11 cellular contexts compared by ENCODE assay signal in the genomic region with DNA sequence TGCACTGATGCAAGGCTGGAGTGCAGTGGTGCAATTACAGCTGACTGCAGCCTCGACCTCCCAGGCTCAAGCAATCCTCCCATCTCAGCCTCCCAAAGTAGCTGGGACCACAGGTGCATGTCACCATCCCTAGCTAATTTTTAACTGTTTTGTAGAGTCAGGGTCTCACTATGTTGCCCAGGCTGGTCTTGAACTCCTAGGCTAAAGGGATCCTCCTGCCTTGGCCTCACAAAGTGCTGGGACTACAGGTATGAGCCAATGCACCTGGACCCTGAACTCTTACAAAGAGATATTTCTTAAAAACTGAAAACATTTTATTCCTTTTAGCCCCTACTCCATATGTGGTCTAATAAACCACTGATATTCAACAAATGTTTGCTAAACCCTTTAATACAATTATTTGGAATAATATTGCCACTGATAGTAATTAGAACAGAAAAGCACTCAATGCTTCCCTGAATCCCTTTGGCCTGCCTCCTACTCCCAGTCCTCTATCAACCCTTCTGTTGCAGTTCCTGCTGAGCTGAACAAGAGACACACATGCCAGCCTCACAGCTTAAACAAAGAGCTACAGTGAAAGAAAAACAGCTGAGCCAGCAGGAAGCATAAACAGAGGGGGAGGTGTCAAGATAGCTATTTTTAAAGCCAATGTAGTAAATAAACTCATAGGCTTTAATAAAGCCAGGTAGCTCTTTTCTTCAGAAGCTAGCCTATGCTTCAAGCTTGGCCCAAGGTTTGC. TPM values are rescaled to one million over a fixed set of nuclear protein-coding genes. Genes with fewer than 3 reads are reported as not detected.
A peak's percentile ranks its signal among the peaks of the same experiment; 100 is the strongest.
DNase-seq lines count a peak whose midpoint lies in the region; ATAC-seq, FAIRE-seq and TF ChIP-seq lines count a peak whose summit lies in the region.
"Had no signal": no experiment of that assay in that cellular context is flagged by ENCODE, and none has a peak within 500 bp of the region (broad histone marks: within the 10 kb centered on the region; RNA-seq: fewer than 3 reads in every experiment).

No MANE protein-coding gene starts in this region.

- no peaks in the 10 kb centered on the region for H3K36me3 ChIP-seq in H7 (replicated peaks; ENCODE audit: control insufficient read depth, insufficient read depth, low read length)
- no peaks in the 10 kb centered on the region for H3K36me3 ChIP-seq in pancreas
- no peaks in the 10 kb centered on the region for H3K36me3 ChIP-seq in Peyer's patch
- H3K36me3 ChIP-seq: vagina had no signal

- intact Hi-C loops in pancreas (cut with DNase I) = no loop called here

- H3K27me3 Mint-ChIP-seq in activated naive CD8-positive, alpha-beta T cell treated with anti-CD3 and anti-CD28 coated beads, Interleukin-2, amount 50 U/mL, for 24 hours = peaks cover 18% of the 10 kb centered on the region
- H3K27me3 Mint-ChIP-seq: activated CD8-positive, alpha-beta memory T cell treated with anti-CD3 and anti-CD28 coated beads, Interleukin-2, amount 10 ng/mL, durations not matched to agents 7 days and 5 days had no signal

- H3K27ac Mint-ChIP-seq in activated naive CD8-positive, alpha-beta T cell treated with anti-CD3 and anti-CD28 coated beads, Interleukin-2, amount 50 U/mL, for 24 hours = no peak overlapping the region
- H3K27ac Mint-ChIP-seq: activated CD8-positive, alpha-beta memory T cell treated with anti-CD3 and anti-CD28 coated beads, Interleukin-2, amount 10 ng/mL, durations not matched to agents 7 days and 5 days had no signal

- TF ChIP-seq CTCF in pancreas (IDR thresholded peaks at IDR 0.05) = no peak
- TF ChIP-seq CTCF in D721Med (IDR thresholded peaks at IDR 0.05; ENCODE audit: insufficient read depth, missing control alignments) = no peak
- TF ChIP-seq CTCF in Peyer's patch (IDR thresholded peaks at IDR 0.05) = no peak

- no peak for TF ChIP-seq POLR2A in Peyer's patch (IDR thresholded peaks at IDR 0.05)

- peak; percentile 52 for DNase-seq in H7
- peak; percentile 87 for DNase-seq in NCI-H2227 treated with DMSO at 0.1 percent for 48 hours (lab: John Stamatoyannopoulos, UW)
- peak; percentile 85 for DNase-seq in foreskin melanocyte
- DNase-seq in pancreas = peak in 2 of 6 donors; percentile 13 to 23
- DNase-seq in middle frontal gyrus (ENCODE audit: extremely low spot score, low spot score) = no peak
- no peak for DNase-seq in D721Med (ENCODE audit: insufficient read length, low spot score)
- no peak for DNase-seq in Peyer's patch
- no peak for DNase-seq in activated naive CD8-positive, alpha-beta T cell treated with anti-CD3 and anti-CD28 coated beads, Interleukin-2, amount 50 U/mL, for 24 hours
- DNase-seq: activated CD8-positive, alpha-beta memory T cell treated with anti-CD3 and anti-CD28 coated beads, Interleukin-2, amount 10 ng/mL, durations not matched to agents 7 days and 5 days had no signal

- FAIRE-seq in pancreas (lab: Jason Lieb, UNC) (no peak), D721Med (lab: Jason Lieb, UNC) (no peak)

- H3K9me3 ChIP-seq in pancreas = no peaks in the 10 kb centered on the region
- H3K9me3 ChIP-seq in Peyer's patch = no peaks in the 10 kb centered on the region
- H3K9me3 ChIP-seq: vagina had no signal

- peaks cover 2% of the 10 kb centered on the region for H3K4me1 Mint-ChIP-seq in activated naive CD8-positive, alpha-beta T cell treated with anti-CD3 and anti-CD28 coated beads, Interleukin-2, amount 50 U/mL, for 24 hours
- H3K4me1 Mint-ChIP-seq: activated CD8-positive, alpha-beta memory T cell treated with anti-CD3 and anti-CD28 coated beads, Interleukin-2, amount 10 ng/mL, durations not matched to agents 7 days and 5 days had no signal

- H3K4me1 ChIP-seq in pancreas = no peaks in the 10 kb centered on the region
- H3K4me1 ChIP-seq in Peyer's patch = no peaks in the 10 kb centered on the region
- H3K4me1 ChIP-seq: vagina had no signal

- H3K27me3 ChIP-seq in H7 (ENCODE audit: control insufficient read depth, insufficient read depth, low read length) (peaks cover 22% of the 10 kb centered on the region; the same call in 1 of the 2 replicates), pancreas (no peaks in the 10 kb centered on the region), Peyer's patch (no peaks in the 10 kb centered on the region)
- H3K27me3 ChIP-seq: vagina had no signal

- peak overlapping the region in 1 of 4 donors; percentile 22 for H3K27ac ChIP-seq in pancreas
- H3K27ac ChIP-seq in Peyer's patch = no peak overlapping the region
- H3K27ac ChIP-seq: vagina had no signal

- no peak overlapping the region for H3K4me3 Mint-ChIP-seq in activated naive CD8-positive, alpha-beta T cell treated with anti-CD3 and anti-CD28 coated beads, Interleukin-2, amount 50 U/mL, for 24 hours
- H3K4me3 Mint-ChIP-seq: activated CD8-positive, alpha-beta memory T cell treated with anti-CD3 and anti-CD28 coated beads, Interleukin-2, amount 10 ng/mL, durations not matched to agents 7 days and 5 days had no signal

- no peaks in the 10 kb centered on the region for H3K9me3 Mint-ChIP-seq in activated naive CD8-positive, alpha-beta T cell treated with anti-CD3 and anti-CD28 coated beads, Interleukin-2, amount 50 U/mL, for 24 hours

- H3K4me3 ChIP-seq in H7 (ENCODE audit: insufficient read depth, low read depth, low read length) (no peak overlapping the region), pancreas (no peak overlapping the region), Peyer's patch (no peak overlapping the region)
- H3K4me3 ChIP-seq: vagina had no signal

- H3K36me3 Mint-ChIP-seq in activated naive CD8-positive, alpha-beta T cell treated with anti-CD3 and anti-CD28 coated beads, Interleukin-2, amount 50 U/mL, for 24 hours (ENCODE audit: low read depth) = no peaks in the 10 kb centered on the region
- H3K36me3 Mint-ChIP-seq: activated CD8-positive, alpha-beta memory T cell treated with anti-CD3 and anti-CD28 coated beads, Interleukin-2, amount 10 ng/mL, durations not matched to agents 7 days and 5 days had no signal

- WGBS in pancreas, 2 donors = 70 to 88% methylated on average over 1 of the region's 1 CpG

- ATAC-seq in pancreas = peak in 3 of 4 donors; percentile 87 to 92 (median 91)
- ATAC-seq in activated naive CD8-positive, alpha-beta T cell treated with anti-CD3 and anti-CD28 coated beads, Interleukin-2, amount 50 U/mL, for 24 hours = no peak
- ATAC-seq: activated CD8-positive, alpha-beta memory T cell treated with anti-CD3 and anti-CD28 coated beads, Interleukin-2, amount 10 ng/mL, durations not matched to agents 7 days and 5 days; Right ventricle myocardium inferior had no signal

RNA-seq across cellular contexts. Expression of gene GNAI1, which starts 7.0 kb away (rescaled TPM):
- 19.4 and 35.3 TPM in 2 replicates for total RNA-seq in H7 (2014; rRNA removed; shearing (Covaris generic))
- total RNA-seq in pancreas (1 to 10 TPM; 3.0 to 8.6 (median 4.9) TPM), Peyer's patch (10 to 100 TPM in 1 of 4 donors, 1 to 10 TPM in 3; 5.5 to 13.3 (median 8.1) TPM)
- polyA plus RNA-seq in pancreas = 10 to 100 TPM in 1 of 2 donors, 1 to 10 TPM in 1; 4.3 to 25.9 TPM

Comparison
In these comparisons a context has a peak if more than half of its experiments do, and no peak if none do; other contexts are left out.
1. DNase-seq: peak in H7 (single experiment), NCI-H2227 treated with DMSO at 0.1 percent for 48 hours (single experiment) and foreskin melanocyte (single experiment); none in middle frontal gyrus (single experiment), D721Med (single experiment), Peyer's patch (0 of 3) and activated naive CD8-positive, alpha-beta T cell treated with anti-CD3 and anti-CD28 coated beads, Interleukin-2, amount 50 U/mL, for 24 hours (single experiment).